Comparison of ENCODE assay signal across 12 cellular contexts in genomic region chr3:32459474-32459873, GRCh38. TPM values are rescaled to one million over a fixed set of nuclear protein-coding genes. Genes with fewer than 3 reads are reported as not detected.
DNase-seq lines count a peak whose midpoint lies in the region; ATAC-seq and TF ChIP-seq lines count a peak whose summit lies in the region.
"Had no signal": no experiment of that assay in that cellular context is flagged by ENCODE, and none has a peak within 500 bp of the region (broad histone marks: within the 10 kb centered on the region; RNA-seq: fewer than 3 reads in every experiment).

No MANE protein-coding gene starts in this region.

- intact Hi-C loops in Panc1 (cut with micrococcal nuclease; ENCODE audit: unreplicated experiment) (no loop called here), stomach (cut with DNase I; ENCODE audit: low total_unique reads) (no loop called here), PC-3 (cut with micrococcal nuclease) (no loop called here)

- in situ Hi-C loops in Panc1 (cut with HindIII; ENCODE audit: low pct_unique_long_range_greater_than_20kb, low sequenced_read_pairs) = no loop called here

- POLR2A ChIA-PET in Panc1 (lab: Charles Lee) = no interaction called here
- POLR2A ChIA-PET in PC-3 (lab: Charles Lee; ENCODE audit: unreplicated experiment) = no interaction called here

- no TSS peak for BruUV-seq in Panc1 (replicated peaks; lab: Mats Ljungman, UMichigan)
- no TSS peak for BruUV-seq in PC-3 (replicated peaks; lab: Mats Ljungman, UMichigan)

- no peaks in the 10 kb centered on the region for H4K20me1 ChIP-seq in PC-3 (ENCODE audit: low read length)

- no peak for TF ChIP-seq POLR2A in stomach (IDR thresholded peaks at IDR 0.05)

- TF ChIP-seq EP300 in stomach (IDR thresholded peaks at IDR 0.05) = no peak

- CTCF ChIA-PET in Panc1 (lab: Charles Lee) (no interaction called here), PC-3 (lab: Charles Lee) (no interaction called here)

- no peak overlapping the region for H3K27ac ChIP-seq in Panc1 (ENCODE audit: low read length)
- peak overlapping the region in 4 of 5 donors; percentile 15 to 60 (median 27) for H3K27ac ChIP-seq in stomach
- no peak overlapping the region for H3K27ac ChIP-seq in PC-3 (ENCODE audit: low read length)
- H3K27ac ChIP-seq: tibial artery had no signal

- no peak overlapping the region for H2AFZ ChIP-seq in PC-3 (ENCODE audit: low read length)

- H3K36me3 ChIP-seq in Panc1 (ENCODE audit: control insufficient read depth, insufficient read depth, low read length) (no peaks in the 10 kb centered on the region), stomach (peaks cover 0 to 21% (median 4%) of the 10 kb centered on the region in 4 donors), PC-3 (ENCODE audit: low read depth, low read length) (peaks cover 19% of the 10 kb centered on the region)
- H3K36me3 ChIP-seq: esophagus squamous epithelium had no signal

- H3K4me2 ChIP-seq in PC-3 (ENCODE audit: low read length) = no peak overlapping the region

- peak; percentile 59 for DNase-seq in activated CD8-positive, alpha-beta memory T cell treated with anti-CD3 and anti-CD28 coated beads, Interleukin-2, amount 50 U/mL, for 48 hours
- no peak for DNase-seq in activated CD8-positive, alpha-beta memory T cell treated with anti-CD3 and anti-CD28 coated beads, Interleukin-2, amount 50 U/mL, for 4 hours
- DNase-seq in Panc1 (ENCODE audit: low read depth, low spot score) (no peak), iPS-NIHi7 (ENCODE audit: extremely low spot score) (peak; percentile 7), stomach (no peak), globus pallidus (ENCODE audit: low spot score) (no peak), PC-3 (no peak)
- DNase-seq: esophagus squamous epithelium, hypothalamus, posterior cingulate gyrus, tibial artery had no signal

- H3K9me3 ChIP-seq in Panc1 (ENCODE audit: control insufficient read depth, insufficient read depth, low read depth, low read length) (no peaks in the 10 kb centered on the region), stomach (no peaks in the 10 kb centered on the region), PC-3 (ENCODE audit: low read length) (no peaks in the 10 kb centered on the region)
- H3K9me3 ChIP-seq: esophagus squamous epithelium, tibial artery had no signal

- TF ChIP-seq CTCF in Panc1 (IDR thresholded peaks at IDR 0.05) (no peak), stomach (IDR thresholded peaks at IDR 0.05) (no peak), PC-3 (conservative IDR thresholded peaks at IDR 0.05; ENCODE audit: low read depth, low read length) (no peak)

- no peaks in the 10 kb centered on the region for H3K27me3 ChIP-seq in Panc1 (ENCODE audit: control insufficient read depth, insufficient read depth, low read length)
- no peaks in the 10 kb centered on the region for H3K27me3 ChIP-seq in stomach
- no peaks in the 10 kb centered on the region for H3K27me3 ChIP-seq in PC-3 (ENCODE audit: low read length)
- H3K27me3 ChIP-seq: tibial artery had no signal

- H3K9me2 ChIP-seq in PC-3 (replicated peaks; ENCODE audit: low read length) = no peaks in the 10 kb centered on the region

- ATAC-seq in Panc1 (0 out of 2 replicates have a peak, but pooled peaks have one; percentile 28), HG03439 (IDR thresholded peaks at IDR 0.05; ENCODE audit: unreplicated experiment) (no peak), PC-3 (no peak)

- no peaks in the 10 kb centered on the region for H3K79me2 ChIP-seq in PC-3 (ENCODE audit: low read length)

- H3K4me3 ChIP-seq in Panc1 (ENCODE audit: low read depth in 2 of 2, low read length in 2 of 2) (no peak overlapping the region), stomach (no peak overlapping the region), PC-3 (ENCODE audit: low read length) (no peak overlapping the region)
- H3K4me3 ChIP-seq: esophagus squamous epithelium, tibial artery had no signal

- H3K4me1 ChIP-seq in Panc1 (ENCODE audit: control insufficient read depth, insufficient read depth, low read length) (peaks cover 8% of the 10 kb centered on the region), stomach (peaks cover 6 to 58% (median 17%) of the 10 kb centered on the region in 4 donors), PC-3 (ENCODE audit: insufficient read depth, low read length) (no peaks in the 10 kb centered on the region)
- H3K4me1 ChIP-seq: tibial artery had no signal

- 93 to 100% (median 94%) methylated on average over 5 of the region's 5 CpGs for WGBS in stomach, 5 donors

- H3F3A ChIP-seq in PC-3 (ENCODE audit: low read length, unreplicated experiment) = no peaks in the 10 kb centered on the region

- no peak overlapping the region for H3K9ac ChIP-seq in PC-3 (ENCODE audit: low read length)

RNA-seq across cellular contexts. Expression of gene CMTM6, which starts 43.2 kb away (rescaled TPM):
- 56.4 TPM for total RNA-seq in Panc1 (2021; ENCODE audit: unreplicated experiment)
- polyA plus RNA-seq in Panc1 (2012; ENCODE audit: insufficient read length) = 28.6 TPM
- total RNA-seq in stomach = 100 to 1,000 TPM in 1 of 5 donors, 10 to 100 TPM in 3, 1 to 10 TPM in 1; 5.8 to 133 (median 21.4) TPM
- 10 to 100 TPM; 12.5 to 17.1 (median 13.2) TPM for polyA plus RNA-seq in stomach
- 53.3 and 67.4 TPM in 2 replicates for total RNA-seq in PC-3 (2014; rRNA removed)

Comparison
In these comparisons a context has a peak if more than half of its experiments do, and no peak if none do; other contexts are left out.
1. DNase-seq: peak in activated CD8-positive, alpha-beta memory T cell treated with anti-CD3 and anti-CD28 coated beads, Interleukin-2, amount 50 U/mL, for 48 hours (single experiment) and iPS-NIHi7 (single experiment); none in activated CD8-positive, alpha-beta memory T cell treated with anti-CD3 and anti-CD28 coated beads, Interleukin-2, amount 50 U/mL, for 4 hours (single experiment), Panc1 (single experiment), stomach (single experiment), globus pallidus (single experiment) and PC-3 (single experiment).
2. H3K27ac ChIP-seq: peak in stomach (4 of 5); none in Panc1 (single experiment) and PC-3 (single experiment).